In the genomic region with DNA sequence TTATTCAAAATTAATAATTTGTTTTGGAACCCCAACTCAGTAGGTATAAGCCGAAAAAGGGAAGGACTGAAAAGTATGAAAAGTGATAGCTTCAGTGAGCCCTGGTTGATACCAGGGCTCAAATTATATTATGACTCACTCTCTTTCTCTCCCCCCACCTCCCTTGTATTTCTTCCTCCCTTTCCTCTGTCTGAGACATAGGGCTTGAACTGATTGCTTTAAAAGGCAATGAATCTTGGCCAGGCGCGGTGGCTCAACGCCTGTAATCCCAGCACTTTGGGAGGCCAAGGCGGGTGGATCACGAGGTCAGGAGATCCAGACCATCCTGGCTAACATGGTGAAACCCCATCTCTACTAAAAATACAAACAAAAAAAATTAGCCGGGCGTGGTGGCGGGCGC, we compare ENCODE assay signal across 8 cellular contexts.
A peak's percentile ranks its signal among the peaks of the same experiment; 100 is the strongest.
DNase-seq lines count a peak whose midpoint lies in the region; ATAC-seq, FAIRE-seq and TF ChIP-seq lines count a peak whose summit lies in the region.
"Not testable (repeated sequence)": the region's sequence is repeated elsewhere in the genome, so short reads cannot be mapped to it uniquely, and the experiment has no call there.

No MANE protein-coding gene starts in this region.

- SMC1A ChIA-PET in GM12878 (lab: Charles Lee; ENCODE audit: uncharacterized antibody, unreplicated experiment) = not testable (repeated sequence)

- H3K9ac ChIP-seq in GM12878 (ENCODE audit: control insufficient read depth, insufficient read depth, low read length) = not testable (repeated sequence)

- H2AFZ ChIP-seq in GM12878 (ENCODE audit: control insufficient read depth, low read depth, low read length) = not testable (repeated sequence)

- RAD21 ChIA-PET in GM12878 (lab: Charles Lee; ENCODE audit: unreplicated experiment) = interaction anchor here (0.8 kb wide), 1 partner anchor 101 kb away, joined by 5 read pairs; no protein-coding TSS in a partner anchor

- peaks cover 47% of the 10 kb centered on the region for H3K79me2 ChIP-seq in GM12878 (ENCODE audit: control insufficient read depth, insufficient read depth, low read length)

- H4K20me1 ChIP-seq in GM12878 (ENCODE audit: control insufficient read depth, insufficient read depth) = not testable (repeated sequence)

- WGBS in GM12878 (ENCODE audit: insufficient coverage, insufficient replicate concordance, low lambda C conversion rate, missing lambda C conversion rate) = over 99% methylated on average over 10 of the region's 10 CpGs

- CTCF ChIA-PET in GM12878 (lab: Yijun Ruan, JAX) = interaction anchor here (0.6 kb wide), 1 partner anchor 740 kb away, joined by 4 read pairs; no protein-coding TSS in a partner anchor

- H3K4me1 ChIP-seq in GM12878 (ENCODE audit: control insufficient read depth, insufficient read depth, low read length) = not testable (repeated sequence)
- H3K4me1 ChIP-seq in left ventricle myocardium inferior (peaks cover 54% of the 10 kb centered on the region), gastrocnemius medialis (peaks cover 50 to 53% of the 10 kb centered on the region in 2 donors)

- intact Hi-C loops in GM12878 (cut with micrococcal nuclease; ENCODE audit: unreplicated experiment); left ventricle myocardium inferior (cut with micrococcal nuclease); gastrocnemius medialis (cut with DNase I; ENCODE audit: low total_unique reads): not testable (repeated sequence)

- H3K4me3 ChIP-seq in GM12878; fibroblast of mammary gland (ENCODE audit: control insufficient read depth, low read depth, low read length); left ventricle myocardium inferior; gastrocnemius medialis: not testable (repeated sequence)

- H3K27me3 ChIP-seq in GM12878 (replicated peaks in 1 of 2; ENCODE audit: control insufficient read depth in 2 of 2, insufficient read depth in 2 of 2, low read length in 1 of 2); left ventricle myocardium inferior (ENCODE audit: low read depth); gastrocnemius medialis: not testable (repeated sequence)

- not testable (repeated sequence) for TF ChIP-seq POLR2A in GM12878 (IDR thresholded peaks at IDR 0.05; ENCODE audit: low read depth, low read length); gastrocnemius medialis (IDR thresholded peaks at IDR 0.05)

- H3K27ac ChIP-seq in GM12878 (ENCODE audit: control insufficient read depth, insufficient read depth) = not testable (repeated sequence)
- H3K27ac ChIP-seq in left ventricle myocardium inferior (replicated peaks) (peak overlapping the region; percentile 80), gastrocnemius medialis (peak overlapping the region; percentile 55 to 80 (median 74))

- not testable (repeated sequence) for BruUV-seq in GM12878 (replicated peaks; lab: Mats Ljungman, UMichigan)

- peak; percentile 13 for DNase-seq in Daoy (ENCODE audit: low read depth)
- DNase-seq in KBM-7 = peak; percentile 50
- not testable (repeated sequence) for DNase-seq in GM12878 (ENCODE audit: low read depth, low spot score); left ventricle myocardium inferior
- DNase-seq in fibroblast of mammary gland (ENCODE audit: low read depth) = peak; percentile 37
- peak; percentile 64 to 88 for DNase-seq in lung microvascular endothelial cell (ENCODE audit: low read depth in 2 of 2)
- peak in 1 of 2 donors; percentile 59 for DNase-seq in gastrocnemius medialis

- H3K4me2 ChIP-seq in GM12878 (ENCODE audit: control insufficient read depth, insufficient read depth) = not testable (repeated sequence)

- FAIRE-seq in GM12878 (lab: Jason Lieb, UNC) = not testable (repeated sequence)

- TF ChIP-seq EP300 in GM12878 (IDR thresholded peaks at IDR 0.05; ENCODE audit: borderline replicate concordance in 1 of 2, control insufficient read depth in 1 of 2, low read depth in 2 of 2, low read length in 2 of 2) = not testable (repeated sequence)

- not testable (repeated sequence) for H3K36me3 ChIP-seq in GM12878 (ENCODE audit: control insufficient read depth in 2 of 2, insufficient read depth in 2 of 2, low read length in 1 of 2); left ventricle myocardium inferior; gastrocnemius medialis

- POLR2A ChIA-PET in GM12878 (lab: Charles Lee) = interaction anchor here (1.1 kb wide), 1 partner anchor 84 kb away, joined by 3 read pairs; no protein-coding TSS in a partner anchor

- TF ChIP-seq RAD21 in GM12878 (IDR thresholded peaks at IDR 0.05; ENCODE audit: insufficient read depth, low read depth, low read length) = not testable (repeated sequence)

- ATAC-seq in SK-N-SH treated with all-trans-retinoic acid at 6 μM for 48 hours (peak; percentile 53; the same call in 2 of the 3 replicates), GM12878 (0 out of 3 replicates have a peak, but pooled peaks have one; percentile 15), gastrocnemius medialis (peak; percentile 87 to 96)

- TF ChIP-seq CTCF in GM12878 (IDR thresholded peaks at IDR 0.05 in 2 of 3, conservative IDR thresholded peaks at IDR 0.05 in 1 of 3; ENCODE audit: control insufficient read depth in 2 of 3, extremely low read depth in 1 of 3, insufficient read depth in 1 of 3, low read depth in 3 of 3, low read length in 3 of 3); fibroblast of mammary gland (conservative IDR thresholded peaks at IDR 0.05; ENCODE audit: control insufficient read depth, insufficient read depth, low read depth, low read length); left ventricle myocardium inferior (IDR thresholded peaks at IDR 0.05; ENCODE audit: borderline replicate concordance); gastrocnemius medialis (IDR thresholded peaks at IDR 0.05 in 4 of 5, conservative IDR thresholded peaks at IDR 0.05 in 1 of 5): not testable (repeated sequence)

- H3K9me3 ChIP-seq in GM12878 (replicated peaks; ENCODE audit: control insufficient read depth, insufficient read depth, low read length) = peaks cover 17% of the 10 kb centered on the region
- peaks cover 10% of the 10 kb centered on the region for H3K9me3 ChIP-seq in left ventricle myocardium inferior (replicated peaks)
- not testable (repeated sequence) for H3K9me3 ChIP-seq in gastrocnemius medialis

- in situ Hi-C loops in KBM-7 (cut with MboI; ENCODE audit: low pct_unique_long_range_greater_than_20kb, low sequenced_read_pairs); GM12878 (cut with MboI); gastrocnemius medialis (cut with MboI; ENCODE audit: low sequenced_read_pairs in 4 of 4): not testable (repeated sequence)

Comparison
In these comparisons a context has a peak if more than half of its experiments do, and no peak if none do; other contexts are left out.
1. ATAC-seq: peak in every context shown above with its lines; median percentile 92 in gastrocnemius medialis; 53 in SK-N-SH treated with all-trans-retinoic acid at 6 μM for 48 hours; 15 in GM12878.